In genomic region chr3:124140751-124141150, GRCh38 we compare ENCODE assay signal across 16 cellular contexts.
A peak's percentile ranks its signal among the peaks of the same experiment; 100 is the strongest.
DNase-seq lines count a peak whose midpoint lies in the region; ATAC-seq and TF ChIP-seq lines count a peak whose summit lies in the region.
"Had no signal": no experiment of that assay in that cellular context is flagged by ENCODE, and none has a peak within 500 bp of the region (broad histone marks: within the 10 kb centered on the region; RNA-seq: fewer than 3 reads in every experiment).

No MANE protein-coding gene starts in this region.

- no peak overlapping the region for H3K4me3 ChIP-seq in ascending aorta
- H3K4me3 ChIP-seq: HAP-1 had no signal

- intact Hi-C loops in ascending aorta (cut with DNase I) = no loop called here

- no peaks in the 10 kb centered on the region for H3K9me3 ChIP-seq in ascending aorta
- H3K9me3 ChIP-seq: HAP-1 had no signal

- no peak for TF ChIP-seq CTCF in ascending aorta (IDR thresholded peaks at IDR 0.05)

- ATAC-seq in GM21576 (IDR thresholded peaks at IDR 0.05; ENCODE audit: unreplicated experiment) (no peak), GM21515 (IDR thresholded peaks at IDR 0.05; ENCODE audit: unreplicated experiment) (no peak)

- no peaks in the 10 kb centered on the region for H3K27me3 ChIP-seq in ascending aorta

- peaks cover 17 to 64% of the 10 kb centered on the region in 2 donors for H3K4me1 ChIP-seq in ascending aorta
- H3K4me1 ChIP-seq: HAP-1 had no signal

- peak; percentile 17 for DNase-seq in EH (ENCODE audit: low read depth)
- peak; percentile 54 for DNase-seq in HT1080 (ENCODE audit: low read depth)
- no peak for DNase-seq in ascending aorta (ENCODE audit: low spot score in 2 of 2)
- peak; percentile 75 for DNase-seq in kidney glomerular epithelial cell (lab: John Stamatoyannopoulos, UW)
- DNase-seq in activated CD8-positive, alpha-beta memory T cell treated with anti-CD3 and anti-CD28 coated beads for 24 hours = no peak
- DNase-seq in NCI-H1694 (lab: John Stamatoyannopoulos, UW) = no peak
- DNase-seq: C1 segment of cervical spinal cord; Calu3; CD4-positive, alpha-beta T cell; DMS 273 treated with DMSO at 0.1 percent for 48 hours; IMR-90; KBM-7 had no signal

- H3K27ac ChIP-seq in ascending aorta = peak overlapping the region; percentile 54 to 60
- H3K27ac ChIP-seq: HL-60 had no signal

- no peaks in the 10 kb centered on the region for H3K36me3 ChIP-seq in ascending aorta
- H3K36me3 ChIP-seq: HAP-1 had no signal

Comparison
In these comparisons a context has a peak if more than half of its experiments do, and no peak if none do; other contexts are left out.
1. DNase-seq: peak in EH (single experiment), HT1080 (single experiment) and kidney glomerular epithelial cell (single experiment); none in ascending aorta (0 of 2), activated CD8-positive, alpha-beta memory T cell treated with anti-CD3 and anti-CD28 coated beads for 24 hours (single experiment) and NCI-H1694 (single experiment).